ENCODE assay signal across 8 cellular contexts in the genomic region with DNA sequence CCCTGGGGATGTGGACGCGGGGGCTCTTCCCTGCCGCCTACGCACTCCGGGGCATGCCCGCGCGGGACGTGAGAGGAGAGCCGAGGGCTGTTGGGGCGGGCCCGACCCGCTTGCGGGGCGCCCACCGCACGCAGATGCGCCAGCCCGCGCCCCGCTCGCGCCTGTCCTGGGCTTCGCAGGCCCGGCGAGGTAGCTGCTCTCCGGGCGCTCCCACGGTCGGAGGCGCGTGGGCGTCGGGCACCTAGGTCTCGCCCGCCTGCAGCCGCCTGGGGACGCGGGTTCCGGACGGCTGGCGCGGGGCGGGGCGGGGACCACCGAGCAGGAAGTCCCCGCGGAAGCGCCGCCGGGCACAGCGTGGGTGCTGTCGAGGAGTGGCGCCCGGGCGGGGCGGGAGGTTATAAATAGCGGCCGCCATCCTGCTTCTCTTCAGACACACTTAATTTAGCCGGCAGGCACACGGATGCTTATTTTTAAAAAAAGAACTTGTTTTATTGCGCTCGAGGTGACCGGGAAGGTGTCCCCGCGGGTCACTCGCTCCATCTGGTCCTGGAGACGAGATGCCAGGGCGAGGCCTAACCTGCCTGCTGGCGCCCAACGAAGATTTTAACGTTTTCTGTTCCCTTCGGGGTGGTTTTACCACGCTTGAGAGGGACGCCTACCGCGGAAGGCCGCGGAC. TPM values are rescaled to one million over a fixed set of nuclear protein-coding genes. Genes with fewer than 3 reads are reported as not detected.
DNase-seq lines count a peak whose midpoint lies in the region; ATAC-seq and TF ChIP-seq lines count a peak whose summit lies in the region.

No MANE protein-coding gene starts in this region.

- peaks cover 0 to 2% of the 10 kb centered on the region in 2 donors for H3K36me3 Mint-ChIP-seq in CD4-positive, alpha-beta memory T cell
- H3K36me3 Mint-ChIP-seq in activated T-cell treated with anti-CD3 and anti-CD28 coated beads, Interleukin-2, amount 50 U/mL, for 72 hours (ENCODE audit: insufficient read depth in 2 of 2): peaks cover 1 to 2% of the 10 kb centered on the region in 2 donors

- peak overlapping the region; percentile 71 to 86 (median 76) for H3K4me3 Mint-ChIP-seq in CD4-positive, alpha-beta memory T cell
- peak overlapping the region; percentile 85 to 90 for H3K4me3 Mint-ChIP-seq in activated T-cell treated with anti-CD3 and anti-CD28 coated beads, Interleukin-2, amount 50 U/mL, for 72 hours

- H3K4me1 ChIP-seq in CD4-positive, alpha-beta memory T cell (ENCODE audit: insufficient read depth, low read length): peaks cover 19% of the 10 kb centered on the region
- no peaks in the 10 kb centered on the region; the same call in 1 of the 2 replicates for H3K4me1 ChIP-seq in HUES48 (ENCODE audit: control insufficient read depth, insufficient read depth, low read length)
- peaks cover 0 to 27% of the 10 kb centered on the region in 2 donors for H3K4me1 ChIP-seq in right atrium auricular region

- no peaks in the 10 kb centered on the region for H3K36me3 ChIP-seq in CD4-positive, alpha-beta memory T cell (ENCODE audit: insufficient read depth, low read length)
- H3K36me3 ChIP-seq in HUES48 (ENCODE audit: control insufficient read depth, insufficient read depth, low read length): no peaks in the 10 kb centered on the region
- no peaks in the 10 kb centered on the region for H3K36me3 ChIP-seq in right atrium auricular region

- no peak overlapping the region for H3K9ac ChIP-seq in HUES48 (ENCODE audit: low read depth, low read length)

- H3K27me3 ChIP-seq in CD4-positive, alpha-beta memory T cell (ENCODE audit: insufficient read depth, low read length): peaks cover 11% of the 10 kb centered on the region
- peaks cover 64% of the 10 kb centered on the region for H3K27me3 ChIP-seq in HUES48 (ENCODE audit: control insufficient read depth, insufficient read depth, low read length)
- H3K27me3 ChIP-seq in right atrium auricular region: peaks cover 4 to 6% of the 10 kb centered on the region in 2 donors

- H3K9me3 Mint-ChIP-seq in CD4-positive, alpha-beta memory T cell: no peaks in the 10 kb centered on the region
- H3K9me3 Mint-ChIP-seq in activated T-cell treated with anti-CD3 and anti-CD28 coated beads, Interleukin-2, amount 50 U/mL, for 72 hours: no peaks in the 10 kb centered on the region

- CTCF ChIA-PET in CD4-positive, alpha-beta memory T cell (lab: Charles Lee; ENCODE audit: partially characterized antibody): interaction anchor here (0.8 to 2.5 kb wide), 4 partner anchors 42 to 176 kb away, joined by 3 to 8 read pairs (median 4); no protein-coding TSS in a partner anchor
- CTCF ChIA-PET in HEK293T (lab: Yijun Ruan, JAX): interaction anchor here (1.3 kb wide), 1 partner anchor 34 kb away, joined by 6 read pairs; no protein-coding TSS in a partner anchor

- DNase-seq in CD4-positive, alpha-beta memory T cell: peak; percentile 30 to 59 (median 40)
- DNase-seq in activated T-cell treated with anti-CD3 and anti-CD28 coated beads, Interleukin-2, amount 50 U/mL, for 72 hours: peak; percentile 77
- DNase-seq in right atrium auricular region (ENCODE audit: low spot score) (peak; percentile 42), HEK293T (ENCODE audit: extremely low spot score) (no peak), superior temporal gyrus (ENCODE audit: extremely low spot score) (no peak)
- DNase-seq in stimulated activated CD4-positive, alpha-beta T cell treated with anti-CD3 and anti-CD28 coated beads, Interleukin-2, amount 100 ng/mL, for 48 hours: peak; percentile 18 to 26

- peak; percentile 40 for ATAC-seq in GM21381 (IDR thresholded peaks at IDR 0.05; ENCODE audit: unreplicated experiment)
- ATAC-seq in activated T-cell treated with anti-CD3 and anti-CD28 coated beads, Interleukin-2, amount 50 U/mL, for 72 hours (replicated peaks in 1 of 2): peak; percentile 74

- peaks cover 7 to 24% (median 17%) of the 10 kb centered on the region in 4 donors for H3K4me1 Mint-ChIP-seq in CD4-positive, alpha-beta memory T cell
- peaks cover 15% of the 10 kb centered on the region for H3K4me1 Mint-ChIP-seq in activated T-cell treated with anti-CD3 and anti-CD28 coated beads, Interleukin-2, amount 50 U/mL, for 72 hours (ENCODE audit: low read depth)

- intact Hi-C loops in CD4-positive, alpha-beta memory T cell (cut with micrococcal nuclease): loop anchor here (2.0 kb wide), 2 partner anchors 33 to 43 kb away; no protein-coding TSS in a partner anchor

- H3K27ac Mint-ChIP-seq in CD4-positive, alpha-beta memory T cell: peak overlapping the region in 3 of 7 donors; percentile 36 to 57 (median 48)
- H3K27ac Mint-ChIP-seq in activated T-cell treated with anti-CD3 and anti-CD28 coated beads, Interleukin-2, amount 50 U/mL, for 72 hours: no peak overlapping the region

- H3K4me3 ChIP-seq in CD4-positive, alpha-beta memory T cell (ENCODE audit: low read length in 2 of 2): peak overlapping the region in 1 of 2 donors; percentile 37
- peak overlapping the region; percentile 59 for H3K4me3 ChIP-seq in HUES48 (ENCODE audit: low read depth, low read length)
- peak overlapping the region; percentile 53 to 66 for H3K4me3 ChIP-seq in right atrium auricular region

- POLR2A ChIA-PET in CD4-positive, alpha-beta memory T cell (lab: Charles Lee; ENCODE audit: partially characterized antibody): no interaction called here
- POLR2A ChIA-PET in HEK293T (lab: Yijun Ruan, JAX): no interaction called here

- H3K27me3 Mint-ChIP-seq in CD4-positive, alpha-beta memory T cell: peaks cover 30 to 43% of the 10 kb centered on the region in 2 donors
- peaks cover 56% of the 10 kb centered on the region for H3K27me3 Mint-ChIP-seq in activated T-cell treated with anti-CD3 and anti-CD28 coated beads, Interleukin-2, amount 50 U/mL, for 72 hours (ENCODE audit: low read depth)

- no peak for TF ChIP-seq CTCF in right atrium auricular region (IDR thresholded peaks at IDR 0.05)

- H3K9me3 ChIP-seq in CD4-positive, alpha-beta memory T cell (ENCODE audit: control insufficient read depth in 1 of 2, low read length in 2 of 2): no peaks in the 10 kb centered on the region
- H3K9me3 ChIP-seq in HUES48 (ENCODE audit: control insufficient read depth, insufficient read depth, low read length) (no peaks in the 10 kb centered on the region), right atrium auricular region (no peaks in the 10 kb centered on the region)

- H3K27ac ChIP-seq in CD4-positive, alpha-beta memory T cell (ENCODE audit: low read depth, low read length): no peak overlapping the region
- H3K27ac ChIP-seq in HUES48 (ENCODE audit: low read depth, low read length) (no peak overlapping the region), right atrium auricular region (peak overlapping the region; percentile 71 to 82)

TF ChIP-seq in HEK293T, 16 proteins besides CTCF, POLR2A, EP300 and RAD21:
- no peak for TF ChIP-seq ELF4 (IDR thresholded peaks at IDR 0.05)
- no peak for TF ChIP-seq SP1 (IDR thresholded peaks at IDR 0.05)
- TF ChIP-seq FOXA1 (IDR thresholded peaks at IDR 0.05): no peak
- TF ChIP-seq L3MBTL2 (conservative IDR thresholded peaks at IDR 0.05): no peak
- TF ChIP-seq TARDBP (IDR thresholded peaks at IDR 0.05): no peak
- TF ChIP-seq FOXK2 (IDR thresholded peaks at IDR 0.05): no peak
- TF ChIP-seq NFRKB (IDR thresholded peaks at IDR 0.05): no peak
- no peak for TF ChIP-seq SUZ12 (IDR thresholded peaks at IDR 0.05)
- TF ChIP-seq, protein P1, sequence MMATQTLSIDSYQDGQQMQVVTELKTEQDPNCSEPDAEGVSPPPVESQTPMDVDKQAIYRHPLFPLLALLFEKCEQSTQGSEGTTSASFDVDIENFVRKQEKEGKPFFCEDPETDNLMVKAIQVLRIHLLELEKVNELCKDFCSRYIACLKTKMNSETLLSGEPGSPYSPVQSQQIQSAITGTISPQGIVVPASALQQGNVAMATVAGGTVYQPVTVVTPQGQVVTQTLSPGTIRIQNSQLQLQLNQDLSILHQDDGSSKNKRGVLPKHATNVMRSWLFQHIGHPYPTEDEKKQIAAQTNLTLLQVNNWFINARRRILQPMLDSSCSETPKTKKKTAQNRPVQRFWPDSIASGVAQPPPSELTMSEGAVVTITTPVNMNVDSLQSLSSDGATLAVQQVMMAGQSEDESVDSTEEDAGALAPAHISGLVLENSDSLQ (IDR thresholded peaks at IDR 0.05): no peak
- TF ChIP-seq LEF1 (IDR thresholded peaks at IDR 0.05; ENCODE audit: borderline replicate concordance): no peak
- no peak for TF ChIP-seq CTBP1 (IDR thresholded peaks at IDR 0.05; ENCODE audit: borderline replicate concordance)
- TF ChIP-seq ARNT (IDR thresholded peaks at IDR 0.05): no peak
- TF ChIP-seq ZNF384 (IDR thresholded peaks at IDR 0.05): no peak
- no peak for TF ChIP-seq HDGF (IDR thresholded peaks at IDR 0.05; ENCODE audit: borderline replicate concordance)
- TF ChIP-seq BHLHE40 (IDR thresholded peaks at IDR 0.05; ENCODE audit: borderline replicate concordance): no peak

RNA-seq across cellular contexts. Expression of a gene that starts 0.6 kb away (rescaled TPM):
- under 1 TPM in 1 of 2 experiments, not detected in 1; 0.09 TPM for total RNA-seq in CD4-positive, alpha-beta memory T cell
- not detected for polyA plus RNA-seq in CD4-positive, alpha-beta memory T cell
- under 1 TPM; 0.67 to 0.74 TPM for total RNA-seq in activated T-cell treated with anti-CD3 and anti-CD28 coated beads, Interleukin-2, amount 50 U/mL, for 72 hours
- total RNA-seq in right atrium auricular region: 1 to 10 TPM; 3.2 to 8.5 TPM

RNA-seq across cellular contexts. Expression of a gene that starts 31.3 kb away (rescaled TPM):
- total RNA-seq in CD4-positive, alpha-beta memory T cell: not detected
- polyA plus RNA-seq in CD4-positive, alpha-beta memory T cell: not detected
- 1 to 10 TPM; 1.8 to 5.9 TPM for total RNA-seq in activated T-cell treated with anti-CD3 and anti-CD28 coated beads, Interleukin-2, amount 50 U/mL, for 72 hours
- total RNA-seq in right atrium auricular region: under 1 TPM in 1 of 2 donors, not detected in 1; 0.20 TPM

Comparison
In these comparisons a context has a peak if more than half of its experiments do, and no peak if none do; other contexts are left out.
1. DNase-seq: peak in CD4-positive, alpha-beta memory T cell (5 of 5), activated T-cell treated with anti-CD3 and anti-CD28 coated beads, Interleukin-2, amount 50 U/mL, for 72 hours (2 of 2), right atrium auricular region (single experiment) and stimulated activated CD4-positive, alpha-beta T cell treated with anti-CD3 and anti-CD28 coated beads, Interleukin-2, amount 100 ng/mL, for 48 hours (2 of 2); none in HEK293T (single experiment) and superior temporal gyrus (single experiment).
2. H3K27ac ChIP-seq: peak in right atrium auricular region (2 of 2); none in CD4-positive, alpha-beta memory T cell (single experiment) and HUES48 (single experiment).